ENCODE assay signal across 3 cellular contexts in the genomic region with DNA sequence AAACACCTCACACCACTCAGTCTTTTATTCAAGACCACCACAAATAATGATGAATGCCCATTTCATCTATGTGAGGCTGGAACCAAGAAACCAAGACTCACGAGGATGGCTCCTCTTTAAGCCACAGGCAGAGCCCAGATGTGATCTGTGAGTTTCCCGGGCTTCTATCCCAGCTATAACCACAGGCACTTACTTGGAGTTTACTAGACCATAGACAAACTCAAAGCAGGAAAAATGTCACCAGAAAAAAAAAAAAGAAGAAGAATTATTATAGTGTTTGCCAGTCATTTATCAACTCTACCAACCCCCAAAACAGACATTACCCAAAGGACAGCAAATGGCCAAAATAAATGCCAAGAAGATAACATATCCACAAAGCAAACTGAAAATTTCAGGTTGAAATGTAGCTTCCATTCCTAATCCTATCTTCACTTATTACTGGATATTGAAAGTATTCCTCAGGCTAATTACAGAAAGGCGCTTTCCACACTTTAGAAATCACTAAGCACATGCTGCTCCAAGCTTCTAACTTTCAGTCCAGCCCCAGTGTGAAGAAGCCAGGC.
TF ChIP-seq lines count a peak whose summit lies in the region.

No MANE protein-coding gene starts in this region.

TF ChIP-seq in liver, 16 proteins besides CTCF, POLR2A, EP300 and RAD21:
- TF ChIP-seq SP1 (IDR thresholded peaks at IDR 0.05) (no peak), ATF3 (IDR thresholded peaks at IDR 0.05) (no peak), HNF4A (conservative IDR thresholded peaks at IDR 0.05) (no peak), YY1 (IDR thresholded peaks at IDR 0.05) (peak; percentile 37), FOXA2 (IDR thresholded peaks at IDR 0.05) (no peak)

TF ChIP-seq in HepG2, 621 proteins besides CTCF, POLR2A, EP300 and RAD21:
- no peak for TF ChIP-seq ZNF737 (CRISPR knock-in tag; IDR thresholded peaks at IDR 0.05; ENCODE audit: borderline replicate concordance)
- TF ChIP-seq ZFY (CRISPR knock-in tag; IDR thresholded peaks at IDR 0.05): no peak
- no peak for TF ChIP-seq PHF21A (CRISPR knock-in tag; IDR thresholded peaks at IDR 0.05)
- TF ChIP-seq ZNF775 (CRISPR knock-in tag; IDR thresholded peaks at IDR 0.05; ENCODE audit: borderline replicate concordance): no peak
- TF ChIP-seq SAFB2 (CRISPR knock-in tag; IDR thresholded peaks at IDR 0.05; ENCODE audit: borderline replicate concordance, low read depth): no peak
- TF ChIP-seq, protein P1, sequence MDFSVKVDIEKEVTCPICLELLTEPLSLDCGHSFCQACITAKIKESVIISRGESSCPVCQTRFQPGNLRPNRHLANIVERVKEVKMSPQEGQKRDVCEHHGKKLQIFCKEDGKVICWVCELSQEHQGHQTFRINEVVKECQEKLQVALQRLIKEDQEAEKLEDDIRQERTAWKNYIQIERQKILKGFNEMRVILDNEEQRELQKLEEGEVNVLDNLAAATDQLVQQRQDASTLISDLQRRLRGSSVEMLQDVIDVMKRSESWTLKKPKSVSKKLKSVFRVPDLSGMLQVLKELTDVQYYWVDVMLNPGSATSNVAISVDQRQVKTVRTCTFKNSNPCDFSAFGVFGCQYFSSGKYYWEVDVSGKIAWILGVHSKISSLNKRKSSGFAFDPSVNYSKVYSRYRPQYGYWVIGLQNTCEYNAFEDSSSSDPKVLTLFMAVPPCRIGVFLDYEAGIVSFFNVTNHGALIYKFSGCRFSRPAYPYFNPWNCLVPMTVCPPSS (IDR thresholded peaks at IDR 0.05): no peak
- TF ChIP-seq HCFC1 (IDR thresholded peaks at IDR 0.05; ENCODE audit: low read depth, low read length): no peak
- no peak for TF ChIP-seq NR2F2 (IDR thresholded peaks at IDR 0.05; ENCODE audit: borderline replicate concordance, low read depth)
- TF ChIP-seq HOMEZ (CRISPR knock-in tag; IDR thresholded peaks at IDR 0.05; ENCODE audit: low read depth): no peak
- TF ChIP-seq ZFP82 (CRISPR knock-in tag; IDR thresholded peaks at IDR 0.05; ENCODE audit: borderline replicate concordance): no peak
- TF ChIP-seq ZNF747 (CRISPR knock-in tag; IDR thresholded peaks at IDR 0.05; ENCODE audit: borderline replicate concordance): no peak
- TF ChIP-seq JARID2 (CRISPR knock-in tag; IDR thresholded peaks at IDR 0.05; ENCODE audit: insufficient replicate concordance): no peak
- no peak for TF ChIP-seq JDP2 (CRISPR knock-in tag; IDR thresholded peaks at IDR 0.05; ENCODE audit: borderline replicate concordance)
- no peak for TF ChIP-seq NR0B2 (CRISPR knock-in tag; IDR thresholded peaks at IDR 0.05)
- no peak for TF ChIP-seq ZNF513 (CRISPR knock-in tag; conservative IDR thresholded peaks at IDR 0.05)
- TF ChIP-seq ZNF597 (CRISPR knock-in tag; IDR thresholded peaks at IDR 0.05): no peak

TF ChIP-seq in H1, 55 proteins besides CTCF, POLR2A, EP300 and RAD21:
- no peak for TF ChIP-seq SUZ12 (IDR thresholded peaks at IDR 0.05; ENCODE audit: low read length)
